Comparison of ENCODE assay signal across 8 cellular contexts in the genomic region with DNA sequence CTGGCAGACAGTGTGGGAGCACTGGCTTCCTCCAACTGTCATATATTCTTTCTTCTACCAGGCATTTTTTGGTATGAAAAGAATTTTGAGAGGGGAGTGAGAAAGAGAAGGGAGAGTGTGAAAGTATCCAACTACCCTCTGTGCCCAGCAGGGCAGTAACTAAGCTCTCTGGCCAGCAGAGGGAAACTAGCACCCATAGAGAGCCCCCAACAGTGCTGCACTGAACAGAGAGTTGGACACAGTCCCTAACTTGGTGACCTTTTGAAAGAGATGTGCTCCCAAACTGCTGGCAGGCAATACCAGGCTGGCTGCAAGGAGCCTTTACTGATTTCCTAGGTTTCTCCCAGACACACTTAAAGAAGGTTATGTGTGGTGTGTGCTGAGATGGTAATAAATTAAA.
DNase-seq lines count a peak whose midpoint lies in the region; ATAC-seq and TF ChIP-seq lines count a peak whose summit lies in the region.

No MANE protein-coding gene starts in this region.

- dilution Hi-C loops in IMR-90 (cut with HindIII; ENCODE audit: low sequenced_read_pairs, unreplicated experiment): no loop called here

- no TSS peak for BruUV-seq in IMR-90 (replicated peaks; lab: Mats Ljungman, UMichigan)

- H2BK5ac ChIP-seq in IMR-90 (ENCODE audit: low read depth, low read length, poor library complexity, severe bottlenecking): no peak overlapping the region

- H3K4ac ChIP-seq in IMR-90 (ENCODE audit: low read depth, low read length): no peak overlapping the region

- H3K9me3 Mint-ChIP-seq in endodermal cell: no peaks in the 10 kb centered on the region

- H3K9me3 ChIP-seq in IMR-90 (ENCODE audit: control insufficient read depth, insufficient read depth, low read length) (no peaks in the 10 kb centered on the region), endodermal cell (ENCODE audit: control insufficient read depth, low read length) (no peaks in the 10 kb centered on the region)

- CTCF ChIA-PET in IMR-90 (lab: Yijun Ruan, JAX): interaction anchor here (0.5 to 1.2 kb wide), 2 partner anchors 348 to 468 kb away, joined by 3 to 5 read pairs; no protein-coding TSS in a partner anchor

- no peak overlapping the region for H3K4me3 Mint-ChIP-seq in endodermal cell

- no peak overlapping the region for H3K27ac ChIP-seq in IMR-90 (ENCODE audit: insufficient read depth, low read length)
- no peak overlapping the region for H3K27ac ChIP-seq in endodermal cell (ENCODE audit: low read depth, low read length)

- H3K27ac Mint-ChIP-seq in endodermal cell: no peak overlapping the region

- peak; percentile 31; the same call in 1 of the 2 replicates for TF ChIP-seq CTCF in IMR-90 (conservative IDR thresholded peaks at IDR 0.05; ENCODE audit: low read depth, low read length)
- TF ChIP-seq CTCF in endodermal cell (conservative IDR thresholded peaks at IDR 0.05): peak; percentile 76

- H4K5ac ChIP-seq in IMR-90 (ENCODE audit: low read depth, low read length): no peak overlapping the region

- H3K27me3 Mint-ChIP-seq in endodermal cell (ENCODE audit: insufficient read depth): no peaks in the 10 kb centered on the region

- ATAC-seq in IMR-90 (ENCODE audit: low read depth): peak; percentile 80
- no peak for ATAC-seq in HG02642 (IDR thresholded peaks at IDR 0.05; ENCODE audit: poor library complexity, unreplicated experiment)
- ATAC-seq in GM21381 (IDR thresholded peaks at IDR 0.05; ENCODE audit: unreplicated experiment): no peak

- no peak overlapping the region for H3K23ac ChIP-seq in IMR-90 (ENCODE audit: low read depth, low read length)

- H2AK5ac ChIP-seq in IMR-90 (ENCODE audit: low read depth, low read length): no peak overlapping the region

- no peaks in the 10 kb centered on the region for H3K9me1 ChIP-seq in IMR-90 (ENCODE audit: insufficient read depth, low read length)

- in situ Hi-C loops in IMR-90 (cut with MboI; ENCODE audit: low sequenced_read_pairs): no loop called here

- H3K9ac ChIP-seq in IMR-90 (ENCODE audit: low read depth, low read length) (no peak overlapping the region), endodermal cell (ENCODE audit: extremely low read depth, low read length, poor library complexity, severe bottlenecking) (no peak overlapping the region)

- no peak overlapping the region for H4K91ac ChIP-seq in IMR-90 (ENCODE audit: insufficient read depth, low read depth, low read length)

- H3K56ac ChIP-seq in IMR-90 (ENCODE audit: extremely low read depth, insufficient read depth, low read length): no peak overlapping the region

- H3K79me1 ChIP-seq in IMR-90 (ENCODE audit: low read depth in 1 of 2, low read length in 2 of 2): no peaks in the 10 kb centered on the region

- H3K27me3 ChIP-seq in IMR-90 (ENCODE audit: control insufficient read depth, insufficient read depth, low read length) (no peaks in the 10 kb centered on the region; the same call in 1 of the 2 replicates), endodermal cell (ENCODE audit: control insufficient read depth, insufficient read depth, low read length, poor library complexity, severe bottlenecking) (no peaks in the 10 kb centered on the region)

- no peaks in the 10 kb centered on the region for H4K20me1 ChIP-seq in IMR-90 (ENCODE audit: insufficient read depth, low read length)

- H2AK9ac ChIP-seq in IMR-90 (replicated peaks; ENCODE audit: low read depth, low read length, poor library complexity): no peak overlapping the region

- H2BK20ac ChIP-seq in IMR-90 (ENCODE audit: low read depth, low read length): no peak overlapping the region

- no peak overlapping the region for H3K14ac ChIP-seq in IMR-90 (replicated peaks; ENCODE audit: low read depth, low read length)

- no peak overlapping the region for H3K4me3 ChIP-seq in IMR-90 (ENCODE audit: insufficient read depth, low read depth, low read length)
- H3K4me3 ChIP-seq in endodermal cell (ENCODE audit: low read length): no peak overlapping the region

- H3K36me3 Mint-ChIP-seq in endodermal cell (ENCODE audit: low read depth): no peaks in the 10 kb centered on the region

- POLR2A ChIA-PET in IMR-90 (lab: Charles Lee; ENCODE audit: unreplicated experiment): no interaction called here

- TF ChIP-seq POLR2A in IMR-90 (IDR thresholded peaks at IDR 0.05; ENCODE audit: low read depth, low read length): no peak

- H3K18ac ChIP-seq in IMR-90 (ENCODE audit: low read depth, low read length): no peak overlapping the region

- H2BK120ac ChIP-seq in IMR-90 (ENCODE audit: low read depth, low read length): no peak overlapping the region

- no peak overlapping the region for H3K4me2 ChIP-seq in IMR-90 (ENCODE audit: low read depth, low read length)

- H2AFZ ChIP-seq in IMR-90 (replicated peaks; ENCODE audit: low read length, poor library complexity): peak overlapping the region; percentile 65

- intact Hi-C loops in IMR-90 (cut with micrococcal nuclease): loop anchor here (5.0 kb wide), 2 partner anchors 167 to 347 kb away; no protein-coding TSS in a partner anchor

- TF ChIP-seq RAD21 in IMR-90 (IDR thresholded peaks at IDR 0.05; ENCODE audit: low read length): peak; percentile 40

- H3K4me1 Mint-ChIP-seq in endodermal cell: peaks cover 2% of the 10 kb centered on the region

- H4K8ac ChIP-seq in IMR-90 (ENCODE audit: low read depth in 2 of 2, low read length in 2 of 2): no peak overlapping the region

- no peak overlapping the region for H2BK15ac ChIP-seq in IMR-90 (ENCODE audit: low read depth, low read length)

- peak; percentile 25 for DNase-seq in AG08396 (ENCODE audit: low spot score)
- no peak for DNase-seq in IMR-90
- peak; percentile 59 for DNase-seq in endodermal cell
- DNase-seq in midbrain (lab: John Stamatoyannopoulos, UW): peak; percentile 19
- DNase-seq in SKM-1 (lab: John Stamatoyannopoulos, UW; ENCODE audit: unreplicated experiment): no peak
- no peak for DNase-seq in middle frontal gyrus (ENCODE audit: extremely low spot score, low spot score)

- H3K4me1 ChIP-seq in IMR-90 (ENCODE audit: control insufficient read depth, insufficient read depth, low read length) (no peaks in the 10 kb centered on the region), endodermal cell (ENCODE audit: control insufficient read depth, insufficient read depth, low read length) (no peaks in the 10 kb centered on the region)

- H3K36me3 ChIP-seq in IMR-90 (ENCODE audit: control insufficient read depth, insufficient read depth, low read length) (no peaks in the 10 kb centered on the region), endodermal cell (ENCODE audit: control insufficient read depth, insufficient read depth, low read length) (no peaks in the 10 kb centered on the region)

TF ChIP-seq in IMR-90, 13 proteins besides CTCF, POLR2A, EP300 and RAD21:
- TF ChIP-seq MAZ (IDR thresholded peaks at IDR 0.05; ENCODE audit: borderline replicate concordance, low read depth, low read length): no peak
- TF ChIP-seq SMC3 (IDR thresholded peaks at IDR 0.05; ENCODE audit: low read depth, low read length): 0 out of 2 replicates have a peak, but pooled peaks have one; percentile 22
- TF ChIP-seq CHD1 (IDR thresholded peaks at IDR 0.05; ENCODE audit: low read depth, low read length): no peak
- no peak for TF ChIP-seq RCOR1 (IDR thresholded peaks at IDR 0.05; ENCODE audit: insufficient replicate concordance, low read length)

Comparison
In these comparisons a context has a peak if more than half of its experiments do, and no peak if none do; other contexts are left out.
1. DNase-seq: peak in AG08396 (single experiment), endodermal cell (single experiment) and midbrain (single experiment); none in IMR-90 (single experiment), SKM-1 (single experiment) and middle frontal gyrus (single experiment).